9 cellular contexts compared by ENCODE assay signal in genomic region chr2:47033102-47033880, GRCh38.
DNase-seq lines count a peak whose midpoint lies in the region; ATAC-seq and TF ChIP-seq lines count a peak whose summit lies in the region.
"Had no signal": no experiment of that assay in that cellular context is flagged by ENCODE, and none has a peak within 500 bp of the region (broad histone marks: within the 10 kb centered on the region; RNA-seq: fewer than 3 reads in every experiment).

No MANE protein-coding gene starts in this region.

- no peak for ATAC-seq in GM19397 (IDR thresholded peaks at IDR 0.05; ENCODE audit: unreplicated experiment)

- peak overlapping the region; percentile 81 for H4K91ac ChIP-seq in neuronal stem cell (ENCODE audit: low read depth, low read length, poor library complexity)

- H3K4me3 ChIP-seq in BLaER1 treated with 17β-estradiol and CSF1 and Interleukin-3, amounts not matched to agents 10 nM and 100 nM: peak overlapping the region in 1 of 10 experiments; percentile 17; a peak in 1 of 20 replicates
- H3K4me3 ChIP-seq in dorsolateral prefrontal cortex (peak overlapping the region in 7 of 59 donors; percentile 1 to 33 (median 12)), neuronal stem cell (ENCODE audit: low read length in 2 of 2) (no peak overlapping the region)

- peak overlapping the region; percentile 29 for H2BK15ac ChIP-seq in neuronal stem cell (ENCODE audit: low read length)

- H3K4ac ChIP-seq in neuronal stem cell (ENCODE audit: low read length): peak overlapping the region; percentile 67

- peaks cover 43 to 100% (median 80%) of the 10 kb centered on the region in 11 experiments for H3K36me3 ChIP-seq in BLaER1 treated with 17β-estradiol and CSF1 and Interleukin-3, amounts not matched to agents 10 nM and 100 nM
- H3K36me3 ChIP-seq in neuronal stem cell (replicated peaks in 1 of 2; ENCODE audit: control insufficient read depth in 2 of 2, insufficient read depth in 2 of 2, low read length in 2 of 2): peaks cover 17 to 18% of the 10 kb centered on the region in 2 donors

- peak overlapping the region; percentile 69 to 85 (median 80) for H3K4me2 ChIP-seq in BLaER1 treated with 17β-estradiol and CSF1 and Interleukin-3, amounts not matched to agents 10 nM and 100 nM
- H3K4me2 ChIP-seq in neuronal stem cell (ENCODE audit: insufficient read depth, low read length, poor library complexity, severe bottlenecking): no peak overlapping the region

- H2AK5ac ChIP-seq in neuronal stem cell (ENCODE audit: low read depth, low read length): peak overlapping the region; percentile 12

- H3K79me1 ChIP-seq in neuronal stem cell (ENCODE audit: low read depth, low read length): no peaks in the 10 kb centered on the region

- peak overlapping the region; percentile 91 for H3K14ac ChIP-seq in neuronal stem cell (ENCODE audit: low read length)

- TF ChIP-seq CTCF in dorsolateral prefrontal cortex (IDR thresholded peaks at IDR 0.05 in 54 of 56, conservative IDR thresholded peaks at IDR 0.05 in 2 of 56; ENCODE audit: low read depth in 1 of 56, partially characterized antibody in 56 of 56) (no peak), GM10248 (IDR thresholded peaks at IDR 0.05; ENCODE audit: control extremely low read depth, extremely low read depth, low read depth, missing control alignments) (no peak)

- no peaks in the 10 kb centered on the region for H3K27me3 ChIP-seq in BLaER1 treated with 17β-estradiol and CSF1 and Interleukin-3, amounts not matched to agents 10 nM and 100 nM
- H3K27me3 ChIP-seq in dorsolateral prefrontal cortex: no peaks in the 10 kb centered on the region
- H3K27me3 ChIP-seq in neuronal stem cell (ENCODE audit: control insufficient read depth in 3 of 3, insufficient read depth in 3 of 3, low read depth in 1 of 3, low read length in 3 of 3): no peaks in the 10 kb centered on the region

- H2BK5ac ChIP-seq in neuronal stem cell (ENCODE audit: low read length): peak overlapping the region; percentile 82

- H2BK120ac ChIP-seq in neuronal stem cell (ENCODE audit: low read depth, low read length): peak overlapping the region; percentile 74

- H3K9ac ChIP-seq in BLaER1 treated with 17β-estradiol and CSF1 and Interleukin-3, amounts not matched to agents 10 nM and 100 nM: peak overlapping the region; percentile 12 to 64 (median 42); a peak in 17 of 22 replicates
- H3K9ac ChIP-seq in neuronal stem cell (ENCODE audit: low read depth, low read length, poor library complexity): no peak overlapping the region

- H3K23ac ChIP-seq in neuronal stem cell (ENCODE audit: low read depth, low read length, poor library complexity): peak overlapping the region; percentile 1

- CTCF ChIA-PET in GM10248 (lab: Yijun Ruan, JAX): interaction anchor here (1.0 kb wide), 1 partner anchor 290 kb away, joined by 3 read pairs; no protein-coding TSS in a partner anchor

- peak overlapping the region in 10 of 11 experiments; percentile 31 to 90 (median 74); a peak in 20 of 22 replicates for H3K27ac ChIP-seq in BLaER1 treated with 17β-estradiol and CSF1 and Interleukin-3, amounts not matched to agents 10 nM and 100 nM
- H3K27ac ChIP-seq in dorsolateral prefrontal cortex (peak overlapping the region; percentile 43 to 95 (median 90)), neuronal stem cell (replicated peaks; ENCODE audit: low read length) (peak overlapping the region; percentile 93)

- intact Hi-C loops in dorsolateral prefrontal cortex (cut with DNase I): no loop called here

- H3K4me1 ChIP-seq in BLaER1 treated with 17β-estradiol and CSF1 and Interleukin-3, amounts not matched to agents 10 nM and 100 nM: peaks cover 100% of the 10 kb centered on the region in 10 experiments
- H3K4me1 ChIP-seq in neuronal stem cell (ENCODE audit: control insufficient read depth in 2 of 2, insufficient read depth in 1 of 2, low read depth in 1 of 2, low read length in 2 of 2): peaks cover 42% of the 10 kb centered on the region in 2 donors

- WGBS in neuronal stem cell (ENCODE audit: extremely low coverage in 2 of 2, insufficient read length in 2 of 2, insufficient replicate concordance in 1 of 2), 2 donors: no CpG with 5 or more reads among the region's 12 CpGs

- DNase-seq in NCI-H146 (lab: John Stamatoyannopoulos, UW): peak; percentile 83
- no peak for DNase-seq in dorsolateral prefrontal cortex
- no peak for DNase-seq in neuronal stem cell (ENCODE audit: low spot score)
- no peak for DNase-seq in activated CD8-positive, alpha-beta memory T cell treated with anti-CD3 and anti-CD28 coated beads for 24 hours
- DNase-seq in GM10248 (ENCODE audit: extremely low spot score): no peak
- no peak for DNase-seq in COR-L47 (lab: John Stamatoyannopoulos, UW)
- DNase-seq: activated T-cell treated with anti-CD3 and anti-CD28 coated beads, Interleukin-2, amount 50 U/mL, for 1 hour had no signal

- no peaks in the 10 kb centered on the region for H3K9me3 ChIP-seq in BLaER1 treated with 17β-estradiol and CSF1 and Interleukin-3, amounts not matched to agents 10 nM and 100 nM (replicated peaks in 1 of 11)
- H3K9me3 ChIP-seq in neuronal stem cell (replicated peaks in 1 of 2; ENCODE audit: control insufficient read depth in 2 of 2, insufficient read depth in 1 of 2, low read depth in 1 of 2, low read length in 2 of 2): no peaks in the 10 kb centered on the region

- peak overlapping the region; percentile 11 for H2BK12ac ChIP-seq in neuronal stem cell (ENCODE audit: low read length)

- H4K20me1 ChIP-seq in BLaER1 treated with 17β-estradiol and CSF1 and Interleukin-3, amounts not matched to agents 10 nM and 100 nM: peaks cover 0 to 100% (median 5%) of the 10 kb centered on the region in 11 experiments; a peak in 9 of 22 replicates

- POLR2A ChIA-PET in GM10248 (lab: Yijun Ruan, JAX): no interaction called here

- peak overlapping the region; percentile 84 for H2AFZ ChIP-seq in neuronal stem cell (ENCODE audit: low read length)

- H3K18ac ChIP-seq in neuronal stem cell (ENCODE audit: low read length): peak overlapping the region; percentile 98

- peak overlapping the region; percentile 45 for H4K8ac ChIP-seq in neuronal stem cell (ENCODE audit: low read depth, low read length)
